Comparison of ENCODE assay signal across 15 cellular contexts in genomic region chr2:98519156-98519555, GRCh38.
DNase-seq lines count a peak whose midpoint lies in the region; ATAC-seq, FAIRE-seq and TF ChIP-seq lines count a peak whose summit lies in the region.
"Had no signal": no experiment of that assay in that cellular context is flagged by ENCODE, and none has a peak within 500 bp of the region (broad histone marks: within the 10 kb centered on the region; RNA-seq: fewer than 3 reads in every experiment).

No MANE protein-coding gene starts in this region.

- peaks cover 35% of the 10 kb centered on the region for H3K4me1 Mint-ChIP-seq in activated CD4-positive, alpha-beta T cell treated with anti-CD3 and anti-CD28 coated beads, Interleukin-2, amount 10 ng/mL, durations not matched to agents 24 days and 14 days
- peaks cover 40% of the 10 kb centered on the region for H3K4me1 Mint-ChIP-seq in endodermal cell

- CTCF ChIA-PET in IMR-90 (lab: Yijun Ruan, JAX) = interaction anchor here (1.0 kb wide), 1 partner anchor 31 kb away, joined by 3 read pairs; no protein-coding TSS in a partner anchor

- H3K23ac ChIP-seq in IMR-90 (ENCODE audit: low read depth, low read length) = no peak overlapping the region

- H3K9ac ChIP-seq in IMR-90 (ENCODE audit: low read depth, low read length) (no peak overlapping the region), endodermal cell (ENCODE audit: extremely low read depth, low read length, poor library complexity, severe bottlenecking) (no peak overlapping the region)

- peaks cover 9 to 27% of the 10 kb centered on the region in 2 experiments for H3K79me1 ChIP-seq in IMR-90 (ENCODE audit: low read depth in 1 of 2, low read length in 2 of 2)

- FAIRE-seq in pancreas (lab: Jason Lieb, UNC) = no peak
- FAIRE-seq: GM19239, urothelium cell line had no signal

- POLR2A ChIA-PET in IMR-90 (lab: Charles Lee; ENCODE audit: unreplicated experiment) = no interaction called here

- DNase-seq in activated CD4-positive, alpha-beta T cell treated with anti-CD3 and anti-CD28 coated beads, Interleukin-2, amount 10 ng/mL, durations not matched to agents 24 days and 14 days = no peak
- no peak for DNase-seq in activated CD4-positive, alpha-beta T cell treated with anti-CD3 and anti-CD28 coated beads for 48 hours
- DNase-seq in IMR-90 = peak; percentile 50
- DNase-seq in endodermal cell = no peak
- DNase-seq in pancreas = no peak
- no peak for DNase-seq in NCI-H1105 treated with DMSO at 0.1 percent for 48 hours (lab: John Stamatoyannopoulos, UW)
- DNase-seq in GM13976 (ENCODE audit: low spot score) = no peak
- DNase-seq: amniotic stem cell, naive B cell, NCI-H2081, NCI-H82 had no signal

- H3K27me3 Mint-ChIP-seq in activated CD4-positive, alpha-beta T cell treated with anti-CD3 and anti-CD28 coated beads, Interleukin-2, amount 10 ng/mL, durations not matched to agents 24 days and 14 days = no peaks in the 10 kb centered on the region
- no peaks in the 10 kb centered on the region for H3K27me3 Mint-ChIP-seq in endodermal cell (ENCODE audit: insufficient read depth)
- H3K27me3 Mint-ChIP-seq: naive B cell; stimulated activated memory B cell treated with anti-CD40 and anti-IgM and Interleukin-4, amounts not matched to agents 10 μg/mL and 1 μg/mL and 100 μg/mL, for 72 hours had no signal

- no CpG with 5 or more reads among the region's 6 CpGs for WGBS in IMR-90 (ENCODE audit: extremely low coverage in 2 of 2, insufficient read length in 1 of 2), 2 experiments
- WGBS in endodermal cell (ENCODE audit: insufficient coverage in 1 of 2, insufficient read length in 1 of 2), 2 experiments = 87 to 93% methylated on average over 3 to 6 of the region's 6 CpGs
- WGBS in pancreas, 2 donors = 43 to 54% methylated on average over 6 of the region's 6 CpGs

- H3K36me3 ChIP-seq in IMR-90 (ENCODE audit: control insufficient read depth, insufficient read depth, low read length) = peaks cover 3% of the 10 kb centered on the region; the same call in 1 of the 2 replicates
- peaks cover 50% of the 10 kb centered on the region for H3K36me3 ChIP-seq in endodermal cell (ENCODE audit: control insufficient read depth, insufficient read depth, low read length)
- H3K36me3 ChIP-seq in pancreas = no peaks in the 10 kb centered on the region

- H3K9me3 Mint-ChIP-seq in activated CD4-positive, alpha-beta T cell treated with anti-CD3 and anti-CD28 coated beads, Interleukin-2, amount 10 ng/mL, durations not matched to agents 24 days and 14 days = no peaks in the 10 kb centered on the region
- H3K9me3 Mint-ChIP-seq in endodermal cell = no peaks in the 10 kb centered on the region
- H3K9me3 Mint-ChIP-seq: naive B cell; stimulated activated memory B cell treated with anti-CD40 and anti-IgM and Interleukin-4, amounts not matched to agents 10 μg/mL and 1 μg/mL and 100 μg/mL, for 72 hours had no signal

- no peaks in the 10 kb centered on the region for H3K9me3 ChIP-seq in IMR-90 (ENCODE audit: control insufficient read depth, insufficient read depth, low read length)
- H3K9me3 ChIP-seq in endodermal cell (ENCODE audit: control insufficient read depth, low read length) = peaks cover 12% of the 10 kb centered on the region
- H3K9me3 ChIP-seq in pancreas = no peaks in the 10 kb centered on the region

- H3K27ac ChIP-seq in IMR-90 (ENCODE audit: insufficient read depth, low read length) = no peak overlapping the region
- no peak overlapping the region for H3K27ac ChIP-seq in endodermal cell (ENCODE audit: low read depth, low read length)
- H3K27ac ChIP-seq in pancreas = no peak overlapping the region

- TF ChIP-seq CTCF in IMR-90 (conservative IDR thresholded peaks at IDR 0.05; ENCODE audit: low read depth, low read length) (no peak), endodermal cell (conservative IDR thresholded peaks at IDR 0.05) (no peak), pancreas (IDR thresholded peaks at IDR 0.05) (no peak), GM13976 (IDR thresholded peaks at IDR 0.05; ENCODE audit: borderline replicate concordance, control extremely low read depth, extremely low read depth, insufficient read depth, missing control alignments) (no peak)

- no peak overlapping the region for H2BK20ac ChIP-seq in IMR-90 (ENCODE audit: low read depth, low read length)

- peaks cover 25% of the 10 kb centered on the region for H3K36me3 Mint-ChIP-seq in activated CD4-positive, alpha-beta T cell treated with anti-CD3 and anti-CD28 coated beads, Interleukin-2, amount 10 ng/mL, durations not matched to agents 24 days and 14 days (ENCODE audit: low read depth)
- H3K36me3 Mint-ChIP-seq in endodermal cell (ENCODE audit: low read depth) = peaks cover 33% of the 10 kb centered on the region

- TF ChIP-seq RAD21 in IMR-90 (IDR thresholded peaks at IDR 0.05; ENCODE audit: low read length) = no peak

- H2BK5ac ChIP-seq in IMR-90 (ENCODE audit: low read depth, low read length, poor library complexity, severe bottlenecking) = no peak overlapping the region

- H2BK120ac ChIP-seq in IMR-90 (ENCODE audit: low read depth, low read length) = no peak overlapping the region

- no peak overlapping the region for H3K18ac ChIP-seq in IMR-90 (ENCODE audit: low read depth, low read length)

- in situ Hi-C loops in IMR-90 (cut with MboI; ENCODE audit: low sequenced_read_pairs) = no loop called here
- in situ Hi-C loops in GM13976 (cut with MboI; ENCODE audit: low sequenced_read_pairs, unreplicated experiment) = no loop called here

- no peak overlapping the region for H3K4me3 ChIP-seq in IMR-90 (ENCODE audit: insufficient read depth, low read depth, low read length)
- H3K4me3 ChIP-seq in endodermal cell (ENCODE audit: low read length) = no peak overlapping the region
- H3K4me3 ChIP-seq in pancreas = no peak overlapping the region

- no peak overlapping the region for H2BK15ac ChIP-seq in IMR-90 (ENCODE audit: low read depth, low read length)

- no TSS peak for BruUV-seq in IMR-90 (replicated peaks; lab: Mats Ljungman, UMichigan)

- H3K4me1 ChIP-seq in IMR-90 (ENCODE audit: control insufficient read depth, insufficient read depth, low read length) (peaks cover 6% of the 10 kb centered on the region; the same call in 1 of the 2 replicates), endodermal cell (ENCODE audit: control insufficient read depth, insufficient read depth, low read length) (peaks cover 19% of the 10 kb centered on the region), pancreas (no peaks in the 10 kb centered on the region)

- no peak overlapping the region for H2AK5ac ChIP-seq in IMR-90 (ENCODE audit: low read depth, low read length)

- H3K4ac ChIP-seq in IMR-90 (ENCODE audit: low read depth, low read length) = no peak overlapping the region

- ATAC-seq in IMR-90 (ENCODE audit: low read depth) (peak; percentile 59), pancreas (peak in 3 of 4 donors; percentile 50 to 71 (median 71)), HG03280 (IDR thresholded peaks at IDR 0.05; ENCODE audit: unreplicated experiment) (no peak)

- H4K8ac ChIP-seq in IMR-90 (ENCODE audit: low read depth in 2 of 2, low read length in 2 of 2) = no peak overlapping the region

- H4K91ac ChIP-seq in IMR-90 (ENCODE audit: insufficient read depth, low read depth, low read length) = no peak overlapping the region

- no peak overlapping the region for H3K4me3 Mint-ChIP-seq in activated CD4-positive, alpha-beta T cell treated with anti-CD3 and anti-CD28 coated beads, Interleukin-2, amount 10 ng/mL, durations not matched to agents 24 days and 14 days
- no peak overlapping the region for H3K4me3 Mint-ChIP-seq in endodermal cell
- H3K4me3 Mint-ChIP-seq: naive B cell; stimulated activated memory B cell treated with anti-CD40 and anti-IgM and Interleukin-4, amounts not matched to agents 10 μg/mL and 1 μg/mL and 100 μg/mL, for 72 hours had no signal

- no peak overlapping the region for H3K56ac ChIP-seq in IMR-90 (ENCODE audit: extremely low read depth, insufficient read depth, low read length)

- dilution Hi-C loops in IMR-90 (cut with HindIII; ENCODE audit: low sequenced_read_pairs, unreplicated experiment) = no loop called here

- H3K27ac Mint-ChIP-seq in activated CD4-positive, alpha-beta T cell treated with anti-CD3 and anti-CD28 coated beads, Interleukin-2, amount 10 ng/mL, durations not matched to agents 24 days and 14 days = peak overlapping the region; percentile 30
- H3K27ac Mint-ChIP-seq in endodermal cell = peak overlapping the region; percentile 58
- H3K27ac Mint-ChIP-seq: stimulated activated memory B cell treated with anti-CD40 and anti-IgM and Interleukin-4, amounts not matched to agents 10 μg/mL and 1 μg/mL and 100 μg/mL, for 72 hours had no signal

- peaks cover 8% of the 10 kb centered on the region for H3K9me1 ChIP-seq in IMR-90 (ENCODE audit: insufficient read depth, low read length)

- no peak overlapping the region for H2AFZ ChIP-seq in IMR-90 (replicated peaks; ENCODE audit: low read length, poor library complexity)

- TF ChIP-seq POLR2A in IMR-90 (IDR thresholded peaks at IDR 0.05; ENCODE audit: low read depth, low read length) = no peak

- H4K5ac ChIP-seq in IMR-90 (ENCODE audit: low read depth, low read length) = no peak overlapping the region

- H3K4me2 ChIP-seq in IMR-90 (ENCODE audit: low read depth, low read length) = no peak overlapping the region

- H3K27me3 ChIP-seq in IMR-90 (ENCODE audit: control insufficient read depth, insufficient read depth, low read length) (no peaks in the 10 kb centered on the region), endodermal cell (ENCODE audit: control insufficient read depth, insufficient read depth, low read length, poor library complexity, severe bottlenecking) (no peaks in the 10 kb centered on the region), pancreas (no peaks in the 10 kb centered on the region)

- no peaks in the 10 kb centered on the region for H4K20me1 ChIP-seq in IMR-90 (ENCODE audit: insufficient read depth, low read length)

- intact Hi-C loops in activated CD4-positive, alpha-beta T cell treated with anti-CD3 and anti-CD28 coated beads, Interleukin-2, amount 10 ng/mL, durations not matched to agents 24 days and 14 days (cut with micrococcal nuclease) = loop anchor here (2.0 kb wide), 1 partner anchor 80 kb away; no protein-coding TSS in a partner anchor
- intact Hi-C loops in IMR-90 (cut with micrococcal nuclease) (no loop called here), pancreas (cut with DNase I) (no loop called here)

- no peak overlapping the region for H3K14ac ChIP-seq in IMR-90 (replicated peaks; ENCODE audit: low read depth, low read length)

- no peak overlapping the region for H2AK9ac ChIP-seq in IMR-90 (replicated peaks; ENCODE audit: low read depth, low read length, poor library complexity)

TF ChIP-seq in IMR-90, 13 proteins besides CTCF, POLR2A, EP300 and RAD21 (continues in another document):
- TF ChIP-seq RFX5 (IDR thresholded peaks at IDR 0.05; ENCODE audit: low read depth, low read length) (no peak), USF2 (IDR thresholded peaks at IDR 0.05; ENCODE audit: low read depth, low read length) (no peak), CEBPB (IDR thresholded peaks at IDR 0.05; ENCODE audit: low read depth, low read length) (no peak)
